ENCODE assay signal across 8 cellular contexts in the genomic region with DNA sequence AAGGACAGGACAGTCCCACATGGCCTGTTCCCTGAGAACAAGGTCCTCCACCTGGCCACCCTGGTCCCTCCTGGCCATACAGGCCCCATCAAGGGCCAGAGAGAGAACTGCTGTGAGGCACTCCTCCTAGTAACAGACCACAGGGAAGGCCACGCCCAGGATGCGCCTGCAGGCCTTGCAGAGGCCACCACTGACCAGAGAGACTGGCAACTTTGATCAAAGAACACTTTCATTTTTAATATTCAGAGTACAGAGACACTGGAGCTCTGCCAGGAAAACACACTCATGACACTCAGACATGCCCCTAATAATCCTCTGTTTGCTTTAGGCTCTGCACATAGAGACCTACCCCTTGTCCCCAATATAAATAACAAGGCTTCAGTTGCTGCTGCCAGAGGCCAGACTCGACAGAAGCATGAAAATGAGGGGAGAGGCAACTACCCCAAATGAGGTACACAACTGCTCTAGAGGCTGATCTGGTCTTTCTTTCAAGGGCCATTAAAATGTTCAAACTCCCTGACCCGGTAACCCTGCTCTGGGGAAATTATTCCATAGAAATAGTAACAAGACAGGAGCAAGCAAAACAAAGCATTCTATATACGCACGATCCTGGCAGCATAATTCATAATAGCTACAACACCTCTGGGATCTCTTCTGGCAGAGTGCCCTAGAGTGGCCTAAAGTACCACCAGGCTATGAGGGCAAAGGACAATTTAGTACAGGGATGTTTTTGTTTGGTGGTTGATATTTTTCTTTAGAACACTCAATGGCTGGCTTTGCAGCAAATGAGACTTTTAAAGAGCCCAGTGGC. TPM values are rescaled to one million over a fixed set of nuclear protein-coding genes. Genes with fewer than 3 reads are reported as not detected.
DNase-seq lines count a peak whose midpoint lies in the region; ATAC-seq and TF ChIP-seq lines count a peak whose summit lies in the region.

No MANE protein-coding gene starts in this region.

- H3K36me3 ChIP-seq in RWPE2 (ENCODE audit: low read depth) (peaks cover 38% of the 10 kb centered on the region), neural progenitor cell (no peaks in the 10 kb centered on the region)

- no peak for ATAC-seq in RWPE2 (ENCODE audit: low read depth)
- no peak for ATAC-seq in HG02759 (IDR thresholded peaks at IDR 0.05; ENCODE audit: unreplicated experiment)

- DNase-seq in GM20000 (ENCODE audit: low spot score) (peak; percentile 32), RWPE2 (ENCODE audit: low spot score) (no peak), epithelial cell of prostate (ENCODE audit: low read depth, low spot score) (no peak), neural progenitor cell (ENCODE audit: low spot score) (no peak), NCI-H446 treated with DMSO at 0.1 percent for 48 hours (lab: John Stamatoyannopoulos, UW) (no peak), GM13976 (ENCODE audit: low spot score) (no peak), NCI-H1694 treated with DMSO at 0.1 percent for 48 hours (lab: John Stamatoyannopoulos, UW) (no peak)

- H3K27ac ChIP-seq in RWPE2 (ENCODE audit: poor library complexity, severe bottlenecking), result peak overlapping the region; percentile 47
- peak overlapping the region; percentile 98 for H3K27ac ChIP-seq in epithelial cell of prostate
- H3K27ac ChIP-seq in neural progenitor cell, result no peak overlapping the region

- in situ Hi-C loops in GM13976 (cut with MboI; ENCODE audit: low sequenced_read_pairs, unreplicated experiment), result no loop called here

- peaks cover 23% of the 10 kb centered on the region for H3K36me3 Mint-ChIP-seq in neural progenitor cell

- H3K9me3 ChIP-seq in RWPE2 (ENCODE audit: severe bottlenecking), result no peaks in the 10 kb centered on the region
- no peaks in the 10 kb centered on the region for H3K9me3 ChIP-seq in neural progenitor cell (ENCODE audit: low read depth)

- H3K9ac ChIP-seq in neural progenitor cell, result no peak overlapping the region

- no peak overlapping the region for H3K4me2 ChIP-seq in neural progenitor cell

- H3K4me1 ChIP-seq in RWPE2 (ENCODE audit: insufficient read depth, poor library complexity, severe bottlenecking) (peaks cover 49% of the 10 kb centered on the region), neural progenitor cell (peaks cover 7% of the 10 kb centered on the region)

- H3K79me2 ChIP-seq in neural progenitor cell (ENCODE audit: low read depth), result peaks cover 70% of the 10 kb centered on the region

- no peak overlapping the region for H3K4me3 ChIP-seq in RWPE2 (ENCODE audit: severe bottlenecking)
- no peak overlapping the region for H3K4me3 ChIP-seq in neural progenitor cell

- peaks cover 61% of the 10 kb centered on the region for H4K20me1 ChIP-seq in neural progenitor cell (ENCODE audit: low read depth)

- no peak overlapping the region for H3K4me3 Mint-ChIP-seq in neural progenitor cell

- H3K9me3 Mint-ChIP-seq in neural progenitor cell, result no peaks in the 10 kb centered on the region

- peaks cover 27% of the 10 kb centered on the region for H3K4me1 Mint-ChIP-seq in neural progenitor cell

- H3K27me3 Mint-ChIP-seq in neural progenitor cell (ENCODE audit: insufficient read depth, low read depth), result no peaks in the 10 kb centered on the region

- TF ChIP-seq CTCF in GM20000 (IDR thresholded peaks at IDR 0.05; ENCODE audit: extremely low read depth, missing control alignments) (no peak), RWPE2 (IDR thresholded peaks at IDR 0.05; ENCODE audit: poor library complexity, severe bottlenecking) (no peak), neural progenitor cell (IDR thresholded peaks at IDR 0.05) (no peak), GM13976 (IDR thresholded peaks at IDR 0.05; ENCODE audit: borderline replicate concordance, control extremely low read depth, extremely low read depth, insufficient read depth, missing control alignments) (no peak)

- H3K27me3 ChIP-seq in RWPE2 (ENCODE audit: insufficient read depth, poor library complexity, severe bottlenecking), result no peaks in the 10 kb centered on the region
- H3K27me3 ChIP-seq in neural progenitor cell, result no peaks in the 10 kb centered on the region

- peak overlapping the region; percentile 83 for H3K27ac Mint-ChIP-seq in neural progenitor cell

- H3F3A ChIP-seq in neural progenitor cell (ENCODE audit: low read depth), result no peaks in the 10 kb centered on the region

- no peak overlapping the region for H2AFZ ChIP-seq in neural progenitor cell (replicated peaks)

RNA-seq across cellular contexts. Expression of a gene that starts 44.7 kb away (rescaled TPM):
- total RNA-seq in neural progenitor cell (ENCODE audit: low replicate concordance), result 17.9 and 44.0 TPM in 2 replicates

RNA-seq across cellular contexts. Expression of a gene that starts 47.6 kb away (rescaled TPM):
- total RNA-seq in neural progenitor cell (ENCODE audit: low replicate concordance), result 6.3 and 19.1 TPM in 2 replicates

RNA-seq across cellular contexts. Expression of a gene that starts 54.3 kb away (rescaled TPM):
- total RNA-seq in neural progenitor cell (ENCODE audit: low replicate concordance), result 0.43 TPM in 1 of 2 replicates, not detected in the other
